ENCODE assay signal across 11 cellular contexts in the genomic region with DNA sequence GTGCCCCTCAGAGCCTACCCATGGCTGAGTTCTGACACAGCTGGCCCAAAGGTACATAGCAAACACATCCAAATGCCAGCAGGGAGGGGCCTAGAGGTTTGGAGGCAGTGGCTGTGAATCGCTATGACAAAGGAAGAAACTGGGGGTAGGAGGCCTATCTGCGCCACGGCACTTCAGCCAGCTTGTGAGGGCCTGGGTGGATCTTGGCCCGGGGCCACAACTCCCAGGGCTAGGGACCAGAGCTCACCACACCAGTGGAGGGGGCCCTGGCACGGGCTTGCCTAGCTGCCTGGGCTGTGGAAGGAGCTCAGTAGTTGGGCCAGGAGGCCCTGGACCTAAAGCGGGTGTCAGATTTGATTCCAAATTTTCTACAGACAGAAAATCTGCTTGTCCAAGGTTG. TPM values are rescaled to one million over a fixed set of nuclear protein-coding genes. Genes with fewer than 3 reads are reported as not detected.
A peak's percentile ranks its signal among the peaks of the same experiment; 100 is the strongest.
DNase-seq lines count a peak whose midpoint lies in the region; ATAC-seq and TF ChIP-seq lines count a peak whose summit lies in the region.
"Had no signal": no experiment of that assay in that cellular context is flagged by ENCODE, and none has a peak within 500 bp of the region (broad histone marks: within the 10 kb centered on the region; RNA-seq: fewer than 3 reads in every experiment).

No MANE protein-coding gene starts in this region.

- no peak for TF ChIP-seq RAD21 in SK-N-SH (IDR thresholded peaks at IDR 0.05; ENCODE audit: low read length)

- H3K9ac ChIP-seq in SK-N-SH (no peak overlapping the region), rectal smooth muscle tissue (ENCODE audit: low read length) (no peak overlapping the region)

- no peaks in the 10 kb centered on the region for H3K79me2 ChIP-seq in SK-N-SH (ENCODE audit: insufficient read depth)

- H3K27ac ChIP-seq in SK-N-SH (ENCODE audit: low read depth in 2 of 2, low read length in 1 of 2) = peak overlapping the region; percentile 55 to 98; a peak in 3 of 4 replicates
- peak overlapping the region; percentile 93 for H3K27ac ChIP-seq in rectal smooth muscle tissue (ENCODE audit: low read depth, low read length)
- no peak overlapping the region for H3K27ac ChIP-seq in foreskin keratinocyte
- H3K27ac ChIP-seq: psoas muscle had no signal

- peak overlapping the region; percentile 58; the same call in 1 of the 2 replicates for H3K4me2 ChIP-seq in SK-N-SH

- WGBS in SK-N-SH (ENCODE audit: low lambda C conversion rate) = 56% methylated on average over 3 of the region's 6 CpGs

- H2AFZ ChIP-seq in SK-N-SH (ENCODE audit: low read depth) = no peak overlapping the region

- peaks cover 19 to 43% of the 10 kb centered on the region in 2 experiments for H3K4me1 ChIP-seq in SK-N-SH (ENCODE audit: control insufficient read depth in 1 of 2, insufficient read depth in 2 of 2, low read depth in 1 of 2, low read length in 1 of 2)
- H3K4me1 ChIP-seq in rectal smooth muscle tissue (ENCODE audit: control insufficient read depth, insufficient read depth, low read length) = peaks cover 18% of the 10 kb centered on the region
- H3K4me1 ChIP-seq in foreskin keratinocyte = peaks cover 8% of the 10 kb centered on the region

- peaks cover 16% of the 10 kb centered on the region for H3K36me3 Mint-ChIP-seq in HFFc6 (ENCODE audit: low read depth)

- TF ChIP-seq CTCF in SK-N-SH (IDR thresholded peaks at IDR 0.05) (no peak), foreskin keratinocyte (conservative IDR thresholded peaks at IDR 0.05) (no peak), HFFc6 (IDR thresholded peaks at IDR 0.05) (no peak)

- H3K9me3 ChIP-seq in SK-N-SH = no peaks in the 10 kb centered on the region
- H3K9me3 ChIP-seq: psoas muscle had no signal

- H3K9me2 ChIP-seq in SK-N-SH = no peaks in the 10 kb centered on the region

- ATAC-seq in foreskin keratinocyte (no peak), HG03521 (IDR thresholded peaks at IDR 0.05; ENCODE audit: unreplicated experiment) (no peak)
- ATAC-seq: activated CD8-positive, alpha-beta memory T cell treated with anti-CD3 and anti-CD28 coated beads, Interleukin-2, amount 10 ng/mL, durations not matched to agents 7 days and 5 days; psoas muscle had no signal

- H4K20me1 ChIP-seq in SK-N-SH (ENCODE audit: insufficient read depth) = no peaks in the 10 kb centered on the region

- POLR2A ChIA-PET in SK-N-SH (lab: Yijun Ruan, JAX) = interaction anchor here (1.1 to 2.0 kb wide), 2 partner anchors 12 to 14 kb away, joined by 4 to 6 read pairs; no protein-coding TSS in a partner anchor

- peaks cover 13% of the 10 kb centered on the region for H3K4me1 Mint-ChIP-seq in HFFc6 (ENCODE audit: low read depth)

- CTCF ChIA-PET in SK-N-SH (lab: Yijun Ruan, JAX) = interaction anchor here (0.6 to 2.5 kb wide), 6 partner anchors 11 to 90 kb away, joined by 3 to 13 read pairs (median 4); no protein-coding TSS in a partner anchor

- DNase-seq in DMS79 (lab: John Stamatoyannopoulos, UW) (peak; percentile 26), SK-N-SH (peak; percentile 55), cardiac septum (ENCODE audit: low spot score) (peak; percentile 86), foreskin keratinocyte (no peak), HFFc6 (no peak), NCI-H526 treated with DMSO at 0.1 percent for 48 hours (lab: John Stamatoyannopoulos, UW) (no peak)
- DNase-seq: activated CD8-positive, alpha-beta memory T cell treated with anti-CD3 and anti-CD28 coated beads, Interleukin-2, amount 10 ng/mL, durations not matched to agents 7 days and 5 days; dermis blood vessel endothelial cell; psoas muscle had no signal

- H3K36me3 ChIP-seq in SK-N-SH (replicated peaks in 1 of 2; ENCODE audit: control insufficient read depth in 1 of 2, insufficient read depth in 2 of 2, low read length in 1 of 2) (peaks cover 13 to 61% of the 10 kb centered on the region in 2 experiments), rectal smooth muscle tissue (ENCODE audit: control insufficient read depth, insufficient read depth, low read length) (peaks cover 18% of the 10 kb centered on the region)

- TF ChIP-seq EP300 in SK-N-SH (IDR thresholded peaks at IDR 0.05; ENCODE audit: borderline replicate concordance in 1 of 2, low read depth in 1 of 2, low read length in 1 of 2) = no peak

- H3F3A ChIP-seq in SK-N-SH (replicated peaks; ENCODE audit: insufficient read depth) = peaks cover 8% of the 10 kb centered on the region

- no peak overlapping the region for H3K27ac Mint-ChIP-seq in HFFc6
- H3K27ac Mint-ChIP-seq: activated CD8-positive, alpha-beta memory T cell treated with anti-CD3 and anti-CD28 coated beads, Interleukin-2, amount 10 ng/mL, durations not matched to agents 7 days and 5 days had no signal

- H3K9me3 Mint-ChIP-seq in HFFc6 = no peaks in the 10 kb centered on the region

- H3K27me3 Mint-ChIP-seq in HFFc6 (ENCODE audit: insufficient read depth) = peaks cover 6% of the 10 kb centered on the region
- H3K27me3 Mint-ChIP-seq: activated CD8-positive, alpha-beta memory T cell treated with anti-CD3 and anti-CD28 coated beads, Interleukin-2, amount 10 ng/mL, durations not matched to agents 7 days and 5 days had no signal

- H3K4me3 Mint-ChIP-seq in HFFc6 = no peak overlapping the region
- H3K4me3 Mint-ChIP-seq: activated CD8-positive, alpha-beta memory T cell treated with anti-CD3 and anti-CD28 coated beads, Interleukin-2, amount 10 ng/mL, durations not matched to agents 7 days and 5 days had no signal

- H3K27me3 ChIP-seq in SK-N-SH (ENCODE audit: insufficient read depth) = no peaks in the 10 kb centered on the region
- no peaks in the 10 kb centered on the region for H3K27me3 ChIP-seq in rectal smooth muscle tissue (ENCODE audit: control insufficient read depth, insufficient read depth, low read length)
- H3K27me3 ChIP-seq in foreskin keratinocyte = no peaks in the 10 kb centered on the region

- intact Hi-C loops in cardiac septum (cut with DNase I) = no loop called here

- H3K4me3 ChIP-seq in SK-N-SH (ENCODE audit: low read depth in 2 of 2, low read length in 1 of 2) (no peak overlapping the region), rectal smooth muscle tissue (ENCODE audit: low read length) (no peak overlapping the region)
- H3K4me3 ChIP-seq: psoas muscle had no signal

TF ChIP-seq in SK-N-SH, 30 proteins besides CTCF, POLR2A, EP300 and RAD21:
- TF ChIP-seq NFIC (IDR thresholded peaks at IDR 0.05; ENCODE audit: borderline replicate concordance) (peak; percentile 35; the same call in 1 of the 2 replicates), EZH2phosphoT487 (IDR thresholded peaks at IDR 0.05; ENCODE audit: borderline replicate concordance, low read depth) (no peak), FOSL2 (IDR thresholded peaks at IDR 0.05; ENCODE audit: borderline replicate concordance, low read depth) (no peak), RXRA (IDR thresholded peaks at IDR 0.05; ENCODE audit: borderline replicate concordance, low read depth) (no peak), FOXJ3 (CRISPR knock-in tag; IDR thresholded peaks at IDR 0.05) (no peak), RCOR1 (IDR thresholded peaks at IDR 0.05; ENCODE audit: low read length) (no peak)
- TF ChIP-seq, protein P1, sequence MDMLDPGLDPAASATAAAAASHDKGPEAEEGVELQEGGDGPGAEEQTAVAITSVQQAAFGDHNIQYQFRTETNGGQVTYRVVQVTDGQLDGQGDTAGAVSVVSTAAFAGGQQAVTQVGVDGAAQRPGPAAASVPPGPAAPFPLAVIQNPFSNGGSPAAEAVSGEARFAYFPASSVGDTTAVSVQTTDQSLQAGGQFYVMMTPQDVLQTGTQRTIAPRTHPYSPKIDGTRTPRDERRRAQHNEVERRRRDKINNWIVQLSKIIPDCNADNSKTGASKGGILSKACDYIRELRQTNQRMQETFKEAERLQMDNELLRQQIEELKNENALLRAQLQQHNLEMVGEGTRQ (IDR thresholded peaks at IDR 0.05; ENCODE audit: borderline replicate concordance, low read depth, low read length) = no peak

RNA-seq across cellular contexts. Expression of a gene that starts 9.4 kb away (rescaled TPM):
- 82.5 and 104 TPM in 2 replicates for polyA plus RNA-seq in SK-N-SH (2012; rRNA removed)
- polyA plus RNA-seq in SK-N-SH (2012; cell fraction: cytosol; rRNA removed) = 94.9 and 110 TPM in 2 replicates
- polyA plus RNA-seq in SK-N-SH (2012; cell fraction: nucleus; rRNA removed) = 54.4 and 105 TPM in 2 replicates
- 189 TPM for total RNA-seq in cardiac septum
- 137 and 151 TPM in 2 replicates for total RNA-seq in foreskin keratinocyte
- polyA plus RNA-seq in foreskin keratinocyte = 95.9 and 105 TPM in 2 replicates
- 100 to 1,000 TPM; 109 to 140 (median 131) TPM for total RNA-seq in HFFc6 (2021; fragmentation: NEBNext Ultra II Directional; extraction: Animal tissue kit (Norgen Biotek cat#: 25700))

RNA-seq across cellular contexts. Expression of a gene that starts 55.7 kb away (rescaled TPM):
- polyA plus RNA-seq in SK-N-SH (2012; rRNA removed) (52.1 and 65.2 TPM in 2 replicates), foreskin keratinocyte (52.1 and 67.0 TPM in 2 replicates)
- 44.2 and 44.3 TPM in 2 replicates for polyA plus RNA-seq in SK-N-SH (2012; cell fraction: cytosol; rRNA removed)
- polyA plus RNA-seq in SK-N-SH (2012; cell fraction: nucleus; rRNA removed) = 139 and 179 TPM in 2 replicates
- total RNA-seq in cardiac septum (17.1 TPM), foreskin keratinocyte (69.1 and 80.4 TPM in 2 replicates)
- total RNA-seq in HFFc6 (2021; fragmentation: NEBNext Ultra II Directional; extraction: Animal tissue kit (Norgen Biotek cat#: 25700)) = 10 to 100 TPM; 51.2 to 64.3 (median 56.1) TPM

Comparison
In these comparisons a context has a peak if more than half of its experiments do, and no peak if none do; other contexts are left out.
1. DNase-seq: peak in DMS79 (single experiment), SK-N-SH (single experiment) and cardiac septum (single experiment); none in foreskin keratinocyte (0 of 2), HFFc6 (single experiment) and NCI-H526 treated with DMSO at 0.1 percent for 48 hours (single experiment).